8 cellular contexts compared by ENCODE assay signal in genomic region chr4:101205878-101206277, GRCh38.
DNase-seq lines count a peak whose midpoint lies in the region; FAIRE-seq and TF ChIP-seq lines count a peak whose summit lies in the region.

No MANE protein-coding gene starts in this region.

- TF ChIP-seq CTCF in progenitor cell of endocrine pancreas (IDR thresholded peaks at IDR 0.05; ENCODE audit: unreplicated experiment): no peak

- peak overlapping the region; percentile 69 for H3K4me3 Mint-ChIP-seq in activated naive CD8-positive, alpha-beta T cell
- no peak overlapping the region for H3K4me3 Mint-ChIP-seq in progenitor cell of endocrine pancreas (ENCODE audit: low read depth)

- peak overlapping the region; percentile 90 for H3K27ac Mint-ChIP-seq in activated naive CD8-positive, alpha-beta T cell
- no peak overlapping the region for H3K27ac Mint-ChIP-seq in progenitor cell of endocrine pancreas

- FAIRE-seq in H54 (lab: Jason Lieb, UNC): peak; percentile 69

- DNase-seq in GF-D8 (lab: John Stamatoyannopoulos, UW) (peak; percentile 83), H54 (ENCODE audit: insufficient read length, low spot score) (no peak), NCI-H226 (peak; percentile 28), germinal center (ENCODE audit: low spot score) (no peak), NCI-H2107 treated with DMSO at 0.1 percent for 48 hours (lab: John Stamatoyannopoulos, UW; ENCODE audit: unreplicated experiment) (no peak), progenitor cell of endocrine pancreas (ENCODE audit: low spot score, unreplicated experiment) (no peak)
- DNase-seq in stimulated activated CD4-positive, alpha-beta T cell treated with anti-CD3 and anti-CD28 coated beads, Interleukin-12 subunit alpha, Interleukin-12 subunit beta, amount 100 ng/mL, for 48 hours (ENCODE audit: low read depth in 2 of 3, low spot score in 1 of 3): peak; percentile 5 to 40 (median 9)

- peaks cover 44% of the 10 kb centered on the region for H3K4me1 Mint-ChIP-seq in activated naive CD8-positive, alpha-beta T cell (ENCODE audit: low read depth)
- H3K4me1 Mint-ChIP-seq in progenitor cell of endocrine pancreas (ENCODE audit: low read depth): no peaks in the 10 kb centered on the region

- H3K36me3 Mint-ChIP-seq in activated naive CD8-positive, alpha-beta T cell: no peaks in the 10 kb centered on the region
- H3K36me3 Mint-ChIP-seq in progenitor cell of endocrine pancreas (ENCODE audit: insufficient read depth): no peaks in the 10 kb centered on the region

- TF ChIP-seq POLR2A in H54 (IDR thresholded peaks at IDR 0.05; ENCODE audit: low read depth, low read length): no peak

- H3K27me3 Mint-ChIP-seq in activated naive CD8-positive, alpha-beta T cell: no peaks in the 10 kb centered on the region
- no peaks in the 10 kb centered on the region for H3K27me3 Mint-ChIP-seq in progenitor cell of endocrine pancreas

- no peaks in the 10 kb centered on the region for H3K9me3 Mint-ChIP-seq in activated naive CD8-positive, alpha-beta T cell (ENCODE audit: low read depth)
- no peaks in the 10 kb centered on the region for H3K9me3 Mint-ChIP-seq in progenitor cell of endocrine pancreas (ENCODE audit: low read depth)

Comparison
In these comparisons a context has a peak if more than half of its experiments do, and no peak if none do; other contexts are left out.
1. DNase-seq: peak in GF-D8 (single experiment), NCI-H226 (single experiment) and stimulated activated CD4-positive, alpha-beta T cell treated with anti-CD3 and anti-CD28 coated beads, Interleukin-12 subunit alpha, Interleukin-12 subunit beta, amount 100 ng/mL, for 48 hours (3 of 3); none in H54 (single experiment), germinal center (single experiment), NCI-H2107 treated with DMSO at 0.1 percent for 48 hours (single experiment) and progenitor cell of endocrine pancreas (single experiment).